13 cellular contexts compared by ENCODE assay signal in the genomic region with DNA sequence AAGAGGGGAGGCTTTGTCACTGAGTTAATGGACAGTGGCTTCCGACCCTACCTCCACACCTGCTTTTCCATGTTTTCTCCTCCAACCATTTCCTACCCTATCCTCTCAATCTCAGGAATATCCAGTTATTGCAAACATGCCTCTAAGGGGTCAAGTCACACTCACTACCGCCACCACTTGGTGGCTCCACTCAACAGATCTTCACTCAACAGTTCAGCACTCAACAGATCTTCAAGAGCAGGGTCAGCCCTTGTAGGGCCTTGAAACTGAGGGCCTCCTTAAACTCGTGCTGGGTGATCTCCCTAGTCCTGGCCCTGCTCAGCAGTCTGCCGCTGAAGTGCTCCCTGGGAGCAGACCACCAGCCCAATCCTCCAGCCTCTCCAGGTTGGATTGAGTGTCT. TPM values are rescaled to one million over a fixed set of nuclear protein-coding genes. Genes with fewer than 3 reads are reported as not detected.
DNase-seq lines count a peak whose midpoint lies in the region; ATAC-seq, FAIRE-seq and TF ChIP-seq lines count a peak whose summit lies in the region.
"Had no signal": no experiment of that assay in that cellular context is flagged by ENCODE, and none has a peak within 500 bp of the region (broad histone marks: within the 10 kb centered on the region; RNA-seq: fewer than 3 reads in every experiment).

No MANE protein-coding gene starts in this region.

- no peaks in the 10 kb centered on the region for H3K9me1 ChIP-seq in K562 (ENCODE audit: control insufficient read depth, insufficient read depth, low read length)

- H3K36me3 ChIP-seq in GM06990 (ENCODE audit: control insufficient read depth, insufficient read depth, low read length) (no peaks in the 10 kb centered on the region; the same call in 1 of the 2 replicates), KMS-11 (ENCODE audit: insufficient read depth) (no peaks in the 10 kb centered on the region), K562 (ENCODE audit: control insufficient read depth, insufficient read depth, low read length) (no peaks in the 10 kb centered on the region)

- no peak overlapping the region for H3K4me2 ChIP-seq in KMS-11
- no peak overlapping the region for H3K4me2 ChIP-seq in K562 (ENCODE audit: insufficient read depth, low read length)

- POLR2A ChIA-PET in K562 (lab: Yijun Ruan, JAX): no interaction called here

- no peaks in the 10 kb centered on the region for H3K27me3 Mint-ChIP-seq in memory B cell
- no peaks in the 10 kb centered on the region for H3K27me3 Mint-ChIP-seq in glutamatergic neuron (ENCODE audit: unreplicated experiment)

- TF ChIP-seq POLR2A in K562 (conservative IDR thresholded peaks at IDR 0.05): no peak

- in situ Hi-C loops in K562 (cut with MboI): no loop called here

- H2AFZ ChIP-seq in KMS-11 (ENCODE audit: low read depth) (no peak overlapping the region), K562 (ENCODE audit: low read depth, low read length) (no peak overlapping the region)

- H3K79me2 ChIP-seq in KMS-11 (ENCODE audit: insufficient read depth, low read depth) (no peaks in the 10 kb centered on the region), K562 (ENCODE audit: control insufficient read depth, insufficient read depth, low read length) (no peaks in the 10 kb centered on the region)

- H4K20me1 ChIP-seq in KMS-11 (ENCODE audit: insufficient read depth) (no peaks in the 10 kb centered on the region), K562 (replicated peaks; ENCODE audit: control insufficient read depth, insufficient read depth, low read length) (no peaks in the 10 kb centered on the region)

- H3K9me3 Mint-ChIP-seq in memory B cell (no peaks in the 10 kb centered on the region), glutamatergic neuron (ENCODE audit: unreplicated experiment) (peaks cover 3% of the 10 kb centered on the region)

- H3K9ac ChIP-seq in KMS-11 (no peak overlapping the region), K562 (ENCODE audit: insufficient read depth in 1 of 2, low read depth in 2 of 2, low read length in 2 of 2) (no peak overlapping the region)

- H3K4me1 ChIP-seq in KMS-11 (ENCODE audit: low read depth, poor library complexity, severe bottlenecking) (no peaks in the 10 kb centered on the region), K562 (replicated peaks in 1 of 2; ENCODE audit: control insufficient read depth in 2 of 2, insufficient read depth in 2 of 2, low read length in 2 of 2) (no peaks in the 10 kb centered on the region)

- intact Hi-C loops in K562 (cut with micrococcal nuclease): loop anchor here (5.0 kb wide), 1 partner anchor 116 kb away; no protein-coding TSS in a partner anchor

- peak; percentile 79 for ATAC-seq in K562
- no peak for ATAC-seq in memory B cell (ENCODE audit: low read depth)
- ATAC-seq in GM21390 (IDR thresholded peaks at IDR 0.05; ENCODE audit: unreplicated experiment): no peak

- no peak overlapping the region for H3K4me3 ChIP-seq in GM06990 (replicated peaks; ENCODE audit: low read depth, low read length)
- no peak overlapping the region for H3K4me3 ChIP-seq in KMS-11 (IDR thresholded peaks at IDR 0.05; ENCODE audit: insufficient read depth, low read depth, low read length)
- H3K4me3 ChIP-seq in K562: no peak overlapping the region

- H3K27ac ChIP-seq in KMS-11 (no peak overlapping the region), K562 (ENCODE audit: extremely low read depth, low read depth, low read length) (no peak overlapping the region)

- H3K27me3 ChIP-seq in GM06990 (replicated peaks; ENCODE audit: control insufficient read depth, insufficient read depth, low read length): no peaks in the 10 kb centered on the region
- no peaks in the 10 kb centered on the region for H3K27me3 ChIP-seq in KMS-11 (ENCODE audit: insufficient read depth, low read depth)
- H3K27me3 ChIP-seq in K562 (ENCODE audit: control insufficient read depth in 2 of 2, insufficient read depth in 2 of 2, low read length in 2 of 2): no peaks in the 10 kb centered on the region

- H3K4me3 Mint-ChIP-seq in memory B cell (no peak overlapping the region), glutamatergic neuron (ENCODE audit: unreplicated experiment) (no peak overlapping the region)

- BruUV-seq in K562 (replicated peaks; lab: Mats Ljungman, UMichigan): no TSS peak

- DNase-seq in GM06990 (ENCODE audit: extremely low read depth, insufficient read length) (no peak), K562 (ENCODE audit: extremely low read depth in 1 of 4, low spot score in 3 of 4) (peak in 2 of 4 experiments; percentile 23 to 40), memory B cell (ENCODE audit: low spot score in 2 of 2) (no peak), glutamatergic neuron (no peak), NCI-H226 (no peak)
- no peak for DNase-seq in activated T-cell treated with anti-CD3 and anti-CD28 coated beads, Interleukin-2, amount 50 U/mL, for 48 hours
- DNase-seq: activated CD4-positive, alpha-beta T cell treated with anti-CD3 and anti-CD28 coated beads for 1 hour; NCI-H1092 treated with DMSO at 0.1 percent for 48 hours; NCI-H524 treated with DMSO at 0.1 percent for 48 hours; retina had no signal

- H3K9me3 ChIP-seq in K562 (replicated peaks; ENCODE audit: control insufficient read depth, insufficient read depth, low read depth, low read length): no peaks in the 10 kb centered on the region

- FAIRE-seq in K562 (lab: Jason Lieb, UNC): peak; percentile 87
- FAIRE-seq: GM18507 had no signal

- TF ChIP-seq CTCF in GM06990 (IDR thresholded peaks at IDR 0.05; ENCODE audit: insufficient read depth, low read length, poor library complexity, severe bottlenecking) (peak; percentile 22), KMS-11 (conservative IDR thresholded peaks at IDR 0.05; ENCODE audit: low read depth, low read length) (0 out of 2 replicates have a peak, but pooled peaks have one; percentile 35), K562 (IDR thresholded peaks at IDR 0.05 in 2 of 3, conservative IDR thresholded peaks at IDR 0.05 in 1 of 3; ENCODE audit: insufficient read depth in 2 of 3, low read depth in 1 of 3, low read length in 3 of 3) (peak; percentile 46 to 61 (median 48)), glutamatergic neuron (IDR thresholded peaks at IDR 0.05; ENCODE audit: partially characterized antibody, unreplicated experiment) (no peak)

- WGBS in K562 (ENCODE audit: insufficient coverage, low coverage, missing lambda C conversion rate): 26% methylated on average over 4 of the region's 4 CpGs

- H3K36me3 Mint-ChIP-seq in memory B cell (peaks cover 9% of the 10 kb centered on the region), glutamatergic neuron (ENCODE audit: unreplicated experiment) (peaks cover 7% of the 10 kb centered on the region)

- peak overlapping the region; percentile 43 for H3K27ac Mint-ChIP-seq in memory B cell
- no peak overlapping the region for H3K27ac Mint-ChIP-seq in glutamatergic neuron (ENCODE audit: unreplicated experiment)

- H3K4me1 Mint-ChIP-seq in memory B cell: peaks cover 3% of the 10 kb centered on the region
- H3K4me1 Mint-ChIP-seq in glutamatergic neuron (ENCODE audit: low read depth, unreplicated experiment): no peaks in the 10 kb centered on the region

- no peak for TF ChIP-seq EP300 in K562 (IDR thresholded peaks at IDR 0.05; ENCODE audit: low read length)

- peak in 1 of 2 experiments; percentile 60; a peak in 2 of 4 replicates for TF ChIP-seq RAD21 in K562 (CRISPR knock-in tag; conservative IDR thresholded peaks at IDR 0.05 in 1 of 2, IDR thresholded peaks at IDR 0.05 in 1 of 2)

- CTCF ChIA-PET in K562 (lab: Yijun Ruan, JAX; ENCODE audit: low intra/inter-chr PET ratio): no interaction called here

TF ChIP-seq in K562, 482 proteins besides CTCF, POLR2A, EP300 and RAD21 (continues in another document):
- TF ChIP-seq SMAD4 (CRISPR knock-in tag; conservative IDR thresholded peaks at IDR 0.05) (no peak), POLR2AphosphoS5 (IDR thresholded peaks at IDR 0.05; ENCODE audit: control insufficient read depth, insufficient read depth, low read depth, low read length) (no peak), SETDB1 (IDR thresholded peaks at IDR 0.05; ENCODE audit: low read length) (no peak), MEF2D (tag; conservative IDR thresholded peaks at IDR 0.05; ENCODE audit: low read depth) (no peak), ZNF347 (CRISPR knock-in tag; IDR thresholded peaks at IDR 0.05; ENCODE audit: low read depth) (no peak), ELF1 (tag; IDR thresholded peaks at IDR 0.05) (no peak)
- TF ChIP-seq, protein P1, sequence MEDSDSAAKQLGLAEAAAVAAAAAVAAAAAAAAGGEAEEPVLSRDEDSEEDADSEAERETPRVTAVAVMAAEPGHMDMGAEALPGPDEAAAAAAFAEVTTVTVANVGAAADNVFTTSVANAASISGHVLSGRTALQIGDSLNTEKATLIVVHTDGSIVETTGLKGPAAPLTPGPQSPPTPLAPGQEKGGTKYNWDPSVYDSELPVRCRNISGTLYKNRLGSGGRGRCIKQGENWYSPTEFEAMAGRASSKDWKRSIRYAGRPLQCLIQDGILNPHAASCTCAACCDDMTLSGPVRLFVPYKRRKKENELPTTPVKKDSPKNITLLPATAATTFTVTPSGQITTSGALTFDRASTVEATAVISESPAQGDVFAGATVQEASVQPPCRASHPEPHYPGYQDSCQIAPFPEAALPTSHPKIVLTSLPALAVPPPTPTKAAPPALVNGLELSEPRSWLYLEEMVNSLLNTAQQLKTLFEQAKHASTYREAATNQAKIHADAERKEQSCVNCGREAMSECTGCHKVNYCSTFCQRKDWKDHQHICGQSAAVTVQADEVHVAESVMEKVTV (CRISPR knock-in tag; IDR thresholded peaks at IDR 0.05): no peak

RNA-seq across cellular contexts. Expression of a gene that starts 14.2 kb away (rescaled TPM):
- 13.0 and 13.7 TPM in 2 replicates for total RNA-seq in K562 (2011; cell fraction: chromatin; rRNA removed; ENCODE audit: low replicate concordance)
- 12.0 and 12.5 TPM in 2 replicates for total RNA-seq in K562 (2011; cell fraction: nucleolus; rRNA removed)
- total RNA-seq in K562 (2011; cell fraction: nucleoplasm; rRNA removed): 12.7 and 17.8 TPM in 2 replicates
- total RNA-seq in K562 (2014; rRNA removed): 11.3 and 12.2 TPM in 2 replicates
- total RNA-seq in K562 (2014; rRNA removed; fragmentation: Illumina TruSeq; extraction: Trizol): 10.5 and 12.3 TPM in 2 replicates
- total RNA-seq in K562 (2015; rRNA removed; fragmentation: Illumina TruSeq; extraction: Trizol): 13.6 and 15.6 TPM in 2 replicates
- total RNA-seq in K562 (2021): 10.3 and 13.2 TPM in 2 replicates
- polyA plus RNA-seq in K562 (2011; rRNA removed): 3.4 and 9.2 TPM in 2 replicates
- 2.5 and 5.0 TPM in 2 replicates for polyA plus RNA-seq in K562 (2011; cell fraction: cytosol; rRNA removed)
- polyA plus RNA-seq in K562 (2011; cell fraction: nucleus; rRNA removed): 7.7 and 17.1 TPM in 2 replicates
- polyA plus RNA-seq in K562 (2012): 9.2 and 14.9 TPM in 2 replicates
- polyA plus RNA-seq in K562 (2014; fragmentation: Illumina TruSeq; extraction: Trizol): 8.8 and 10.8 TPM in 2 replicates
- 1 to 10 TPM; 2.5 to 3.0 TPM for polyA plus RNA-seq in K562 (2014; fragmentation: Nextera tagmentation; extraction: Ambion mirVana)
- polyA plus RNA-seq in K562 (2014; rRNA removed): 6.9 and 7.4 TPM in 2 replicates
- 12.0 and 12.8 TPM in 2 replicates for polyA minus RNA-seq in K562 (2011; rRNA and poly(A)+ RNA removed)
- 5.4 and 6.0 TPM in 2 replicates for polyA minus RNA-seq in K562 (2011; cell fraction: cytosol; rRNA and poly(A)+ RNA removed)
- polyA minus RNA-seq in K562 (2011; cell fraction: nucleus; rRNA and poly(A)+ RNA removed): 13.3 and 16.8 TPM in 2 replicates
- 21.7 TPM for total RNA-seq in glutamatergic neuron (ENCODE audit: unreplicated experiment)
